12 cellular contexts compared by ENCODE assay signal in the genomic region with DNA sequence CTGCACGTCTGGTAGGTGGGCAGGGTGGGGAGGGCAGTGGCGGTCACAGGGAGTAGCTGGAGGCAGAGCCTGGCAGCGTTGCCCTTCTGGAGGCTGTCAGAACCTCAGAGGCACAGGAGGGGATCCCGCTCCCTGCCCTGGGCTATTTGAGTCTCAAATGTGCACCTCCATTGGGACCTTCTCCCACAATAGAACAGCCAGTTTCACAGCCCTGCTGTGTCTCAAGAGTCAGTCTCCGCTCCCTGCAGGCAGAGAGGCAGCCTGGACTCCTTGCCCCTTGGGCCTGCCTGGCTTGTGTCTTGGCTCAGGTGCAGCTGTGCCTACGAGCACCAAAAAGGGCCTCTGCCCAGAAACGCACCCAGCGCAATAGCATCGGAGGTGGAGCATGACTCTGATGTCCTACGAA. TPM values are rescaled to one million over a fixed set of nuclear protein-coding genes. Genes with fewer than 3 reads are reported as not detected.
DNase-seq lines count a peak whose midpoint lies in the region; ATAC-seq and TF ChIP-seq lines count a peak whose summit lies in the region.
"Had no signal": no experiment of that assay in that cellular context is flagged by ENCODE, and none has a peak within 500 bp of the region (broad histone marks: within the 10 kb centered on the region; RNA-seq: fewer than 3 reads in every experiment).

No MANE protein-coding gene starts in this region.

- peak overlapping the region; percentile 31 to 60 for H3K4me3 Mint-ChIP-seq in effector memory CD8-positive, alpha-beta T cell
- H3K4me3 Mint-ChIP-seq: B cell; natural killer cell treated with Interleukin-12 subunit alpha and Interleukin-12 subunit beta and Interleukin-15 and Interleukin-18, amount 100 ng/mL, for 72 hours had no signal

- DNase-seq in cardiac muscle cell (ENCODE audit: low read depth in 1 of 2, low spot score in 1 of 2) = peak in 1 of 2 donors; percentile 37
- DNase-seq in heart right ventricle = no peak
- no peak for DNase-seq in effector memory CD8-positive, alpha-beta T cell
- peak; percentile 29 for DNase-seq in occipital lobe (lab: John Stamatoyannopoulos, UW)
- DNase-seq in globus pallidus (ENCODE audit: low spot score) = no peak
- DNase-seq in omental fat pad (ENCODE audit: low spot score) = no peak
- no peak for DNase-seq in stimulated activated CD4-positive, alpha-beta T cell treated with anti-CD3 and anti-CD28 coated beads, Interleukin-4, amount 100 ng/mL, for 24 hours
- DNase-seq: NCI-H226 had no signal

- no peak overlapping the region for H3K27ac ChIP-seq in cardiac muscle cell
- H3K27ac ChIP-seq in heart right ventricle = no peak overlapping the region
- no peak overlapping the region for H3K27ac ChIP-seq in urinary bladder (ENCODE audit: low read depth)
- H3K27ac ChIP-seq: SJSA1 had no signal

- intact Hi-C loops in heart right ventricle (cut with DNase I) = no loop called here

- H3K36me3 ChIP-seq in cardiac muscle cell = no peaks in the 10 kb centered on the region
- no peaks in the 10 kb centered on the region for H3K36me3 ChIP-seq in heart right ventricle
- H3K36me3 ChIP-seq in urinary bladder (ENCODE audit: insufficient read depth) = no peaks in the 10 kb centered on the region
- H3K36me3 ChIP-seq: SJSA1 had no signal

- H3K4me1 ChIP-seq in cardiac muscle cell (ENCODE audit: low read depth) (peaks cover 35% of the 10 kb centered on the region), heart right ventricle (peaks cover 0 to 13% (median 9%) of the 10 kb centered on the region in 9 donors), urinary bladder (ENCODE audit: insufficient read depth) (no peaks in the 10 kb centered on the region)

- peaks cover 4% of the 10 kb centered on the region for H3K36me3 Mint-ChIP-seq in effector memory CD8-positive, alpha-beta T cell (ENCODE audit: insufficient read depth)
- H3K36me3 Mint-ChIP-seq: natural killer cell treated with Interleukin-12 subunit alpha and Interleukin-12 subunit beta and Interleukin-15 and Interleukin-18, amount 100 ng/mL, for 72 hours had no signal

- H3K9me3 Mint-ChIP-seq in effector memory CD8-positive, alpha-beta T cell = no peaks in the 10 kb centered on the region
- H3K9me3 Mint-ChIP-seq: natural killer cell treated with Interleukin-12 subunit alpha and Interleukin-12 subunit beta and Interleukin-15 and Interleukin-18, amount 100 ng/mL, for 72 hours had no signal

- peaks cover 6 to 14% of the 10 kb centered on the region in 2 donors for H3K4me1 Mint-ChIP-seq in effector memory CD8-positive, alpha-beta T cell (ENCODE audit: low read depth in 2 of 2)

- no peak for ATAC-seq in heart right ventricle
- no peak for ATAC-seq in effector memory CD8-positive, alpha-beta T cell (replicated peaks)
- no peak for ATAC-seq in omental fat pad (ENCODE audit: low FRiP score)
- ATAC-seq: natural killer cell treated with Interleukin-12 subunit alpha and Interleukin-12 subunit beta and Interleukin-15 and Interleukin-18, amount 100 ng/mL, for 72 hours had no signal

- H3K27me3 ChIP-seq in cardiac muscle cell (peaks cover 9% of the 10 kb centered on the region), heart right ventricle (peaks cover 4 to 65% (median 47%) of the 10 kb centered on the region in 7 donors)
- H3K27me3 ChIP-seq: SJSA1 had no signal

- H3K9me3 ChIP-seq in cardiac muscle cell (ENCODE audit: low read depth) (no peaks in the 10 kb centered on the region), heart right ventricle (no peaks in the 10 kb centered on the region)
- H3K9me3 ChIP-seq: SJSA1 had no signal

- peaks cover 13 to 57% of the 10 kb centered on the region in 2 donors for H3K27me3 Mint-ChIP-seq in effector memory CD8-positive, alpha-beta T cell

- H3K27ac Mint-ChIP-seq in effector memory CD8-positive, alpha-beta T cell = no peak overlapping the region
- H3K27ac Mint-ChIP-seq: B cell; natural killer cell treated with Interleukin-12 subunit alpha and Interleukin-12 subunit beta and Interleukin-15 and Interleukin-18, amount 100 ng/mL, for 72 hours had no signal

- TF ChIP-seq CTCF in cardiac muscle cell (IDR thresholded peaks at IDR 0.05; ENCODE audit: low read depth, low read length) (no peak), heart right ventricle (IDR thresholded peaks at IDR 0.05) (no peak), omental fat pad (IDR thresholded peaks at IDR 0.05) (no peak)

- 65 to 75% methylated on average over 10 of the region's 10 CpGs for WGBS in heart right ventricle, 2 donors
- 58% methylated on average over 10 of the region's 10 CpGs for WGBS in urinary bladder

- H3K4me3 ChIP-seq in cardiac muscle cell (peak overlapping the region; percentile 21), heart right ventricle (peak overlapping the region in 1 of 10 donors; percentile 46), urinary bladder (ENCODE audit: low read depth, low read length) (peak overlapping the region; percentile 53)

RNA-seq across cellular contexts. Expression of gene FAM168B, which starts 57.4 kb away (rescaled TPM):
- 109 and 142 TPM in 2 replicates for total RNA-seq in cardiac muscle cell
- 50.4 and 58.2 TPM in 2 replicates for polyA plus RNA-seq in cardiac muscle cell
- 100 to 1,000 TPM in 2 of 10 donors, 10 to 100 TPM in 8; 64.6 to 112 (median 88.6) TPM for total RNA-seq in heart right ventricle
- 10 to 100 TPM; 17.3 to 35.2 TPM for polyA plus RNA-seq in heart right ventricle
- total RNA-seq in occipital lobe = 152 TPM
- total RNA-seq in urinary bladder = 71.9 TPM
- polyA plus RNA-seq in urinary bladder = 120 TPM
- total RNA-seq in omental fat pad = 100 to 1,000 TPM in 3 of 4 donors, 10 to 100 TPM in 1; 97.7 to 137 (median 122) TPM
